In the genomic region with DNA sequence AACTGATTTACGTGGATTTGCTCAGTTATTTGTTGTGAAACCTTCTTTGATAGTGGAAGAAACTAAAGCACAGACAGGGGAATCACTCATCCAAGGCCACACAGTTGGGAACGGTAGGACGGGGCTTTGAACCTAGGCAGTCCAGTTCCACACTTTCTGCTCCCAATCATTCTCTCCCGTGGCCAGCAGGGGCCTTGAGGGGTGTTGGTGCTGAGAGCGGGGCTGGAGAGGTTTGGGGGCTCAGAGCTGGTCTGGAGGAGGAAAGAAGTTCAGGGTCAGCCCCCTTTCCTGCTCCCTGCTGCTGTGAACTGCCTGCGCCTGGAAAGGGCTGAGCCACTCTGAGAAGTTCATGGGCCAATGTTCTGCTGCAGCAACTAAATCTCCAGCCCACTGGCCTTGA, we compare ENCODE assay signal across 28 cellular contexts. TPM values are rescaled to one million over a fixed set of nuclear protein-coding genes. Genes with fewer than 3 reads are reported as not detected.
DNase-seq lines count a peak whose midpoint lies in the region; ATAC-seq, FAIRE-seq and TF ChIP-seq lines count a peak whose summit lies in the region.
"Had no signal": no experiment of that assay in that cellular context is flagged by ENCODE, and none has a peak within 500 bp of the region (broad histone marks: within the 10 kb centered on the region; RNA-seq: fewer than 3 reads in every experiment).

No MANE protein-coding gene starts in this region.

- TF ChIP-seq POLR2A in H1 (IDR thresholded peaks at IDR 0.05; ENCODE audit: control extremely low read depth in 1 of 2, low read depth in 2 of 2, low read length in 2 of 2) = no peak

- POLR2A ChIA-PET in AG04449 (lab: Yijun Ruan, JAX) (no interaction called here), OCI-LY7 (lab: Charles Lee) (no interaction called here), H1 (lab: Charles Lee; ENCODE audit: partially characterized antibody) (no interaction called here)

- 62% methylated on average over 6 of the region's 6 CpGs; no CpG with 5 or more reads in 1 of the 2 experiments for WGBS in H1 (ENCODE audit: extremely low coverage in 1 of 2, insufficient coverage in 1 of 2, insufficient read length in 1 of 2, insufficient replicate concordance in 2 of 2, low coverage in 1 of 2, low lambda C conversion rate in 2 of 2, missing lambda C conversion rate in 1 of 2), 2 experiments

- H3K4me1 ChIP-seq in OCI-LY7 (ENCODE audit: insufficient read depth, low read length, poor library complexity, severe bottlenecking) (no peaks in the 10 kb centered on the region), H1 (replicated peaks in 1 of 4; ENCODE audit: control insufficient read depth in 3 of 4, insufficient read depth in 4 of 4, low read length in 3 of 4) (no peaks in the 10 kb centered on the region), colonic mucosa (no peaks in the 10 kb centered on the region)
- H3K4me1 ChIP-seq: A549, stomach had no signal

- TF ChIP-seq EP300 in H1 (IDR thresholded peaks at IDR 0.05; ENCODE audit: borderline replicate concordance in 1 of 2, low read depth in 2 of 2, low read length in 2 of 2) = no peak

- H3K9ac ChIP-seq in H1 (replicated peaks in 1 of 4; ENCODE audit: extremely low read depth in 1 of 4, low read depth in 3 of 4, low read length in 3 of 4) (no peak overlapping the region), colonic mucosa (ENCODE audit: low read depth in 2 of 2, low read length in 2 of 2) (no peak overlapping the region)

- no TSS peak for BruUV-seq in OCI-LY7 (replicated peaks; lab: Mats Ljungman, UMichigan)

- no peak overlapping the region for H2AK5ac ChIP-seq in H1 (ENCODE audit: low read depth, low read length)

- H3K4me2 ChIP-seq in OCI-LY7 (ENCODE audit: low read length) = no peak overlapping the region
- no peak overlapping the region for H3K4me2 ChIP-seq in H1 (ENCODE audit: insufficient read depth in 1 of 2, low read depth in 2 of 2, low read length in 2 of 2)
- H3K4me2 ChIP-seq: A549, hepatocyte had no signal

- H3K56ac ChIP-seq in H1 (replicated peaks; ENCODE audit: insufficient read length, low read depth, low read length) = no peak overlapping the region

- no peak overlapping the region; the same call in 1 of the 2 replicates for H2BK15ac ChIP-seq in H1 (ENCODE audit: low read length)

- CTCF ChIA-PET in AG04449 (lab: Yijun Ruan, JAX) (interaction anchor here (0.8 to 0.9 kb wide), 2 partner anchors 38 to 62 kb away, joined by 3 read pairs; no protein-coding TSS in a partner anchor), OCI-LY7 (lab: Charles Lee; ENCODE audit: unreplicated experiment) (no interaction called here), H1 (lab: Charles Lee; ENCODE audit: partially characterized antibody) (interaction anchor here (0.6 to 3.6 kb wide), 22 partner anchors 9 to 244 kb away, joined by 3 to 20 read pairs (median 4); no protein-coding TSS in a partner anchor)

- H3K4ac ChIP-seq in H1 (replicated peaks; ENCODE audit: insufficient read length, low read depth, low read length) = no peak overlapping the region

- H3K9me2 ChIP-seq in OCI-LY7 (ENCODE audit: insufficient read depth, low read length) = no peaks in the 10 kb centered on the region

- intact Hi-C loops in OCI-LY7 (cut with micrococcal nuclease; ENCODE audit: unreplicated experiment) = no loop called here
- intact Hi-C loops in colonic mucosa (cut with DNase I) = no loop called here

- no peaks in the 10 kb centered on the region for H3K79me1 ChIP-seq in H1 (ENCODE audit: low read depth, low read length)

- DNase-seq in AG04449 (ENCODE audit: low read depth, low spot score) (no peak), OCI-LY7 (ENCODE audit: low spot score) (no peak), H1 (ENCODE audit: low read depth in 1 of 2, low spot score in 2 of 2) (no peak), colonic mucosa (no peak), substantia nigra (lab: John Stamatoyannopoulos, UW) (no peak)
- DNase-seq in stimulated activated CD4-positive, alpha-beta T cell treated with anti-CD3 and anti-CD28 coated beads, Interleukin-4, amount 100 ng/mL, for 1 hour = no peak
- DNase-seq: activated CD4-positive, alpha-beta T cell treated with anti-CD3 and anti-CD28 coated beads for 36 hours; activated naive CD4-positive, alpha-beta T cell treated with anti-CD3 and anti-CD28 coated beads for 36 hours; activated T-cell treated with anti-CD3 and anti-CD28 coated beads, Interleukin-2, amount 50 U/mL, for 48 hours; amniotic stem cell; central memory CD4-positive, alpha-beta T cell; islet precursor cell; NCI-H1436 treated with DMSO at 0.1 percent for 48 hours; NCI-H2171; NCI-H526; nephron progenitor cell; stomach; trophoblast cell had no signal

- H2BK12ac ChIP-seq in H1 (ENCODE audit: low read depth, low read length) = no peak overlapping the region

- H3K27ac ChIP-seq in OCI-LY7 (ENCODE audit: low read depth, low read length, poor library complexity, severe bottlenecking) = no peak overlapping the region
- H3K27ac ChIP-seq in H1 (ENCODE audit: low read depth, low read length) = no peak overlapping the region
- no peak overlapping the region for H3K27ac ChIP-seq in colonic mucosa
- H3K27ac ChIP-seq in substantia nigra (ENCODE audit: low read depth, low read length, poor library complexity, severe bottlenecking) = no peak overlapping the region
- H3K27ac ChIP-seq: A549, epithelial cell of prostate, hepatocyte, stomach had no signal

- no peak overlapping the region for H3K14ac ChIP-seq in H1 (ENCODE audit: insufficient read length)

- H3K79me2 ChIP-seq in OCI-LY7 (ENCODE audit: insufficient read depth, low read depth, low read length) (no peaks in the 10 kb centered on the region), H1 (ENCODE audit: control insufficient read depth in 1 of 2, insufficient read depth in 2 of 2, low read length in 2 of 2) (no peaks in the 10 kb centered on the region)
- H3K79me2 ChIP-seq: hepatocyte had no signal

- H3K23ac ChIP-seq in H1 (ENCODE audit: insufficient read length) = no peak overlapping the region

- no peak for ATAC-seq in GM18519 (IDR thresholded peaks at IDR 0.05; ENCODE audit: low FRiP score, unreplicated experiment)
- ATAC-seq: activated CD4-positive, alpha-beta T cell treated with anti-CD3 and anti-CD28 coated beads for 36 hours; sciatic nerve had no signal

- H2BK20ac ChIP-seq in H1 (ENCODE audit: low read length) = no peak overlapping the region

- H3K23me2 ChIP-seq in H1 (ENCODE audit: low read depth, low read length) = no peaks in the 10 kb centered on the region

- H4K8ac ChIP-seq in H1 (ENCODE audit: extremely low read depth, insufficient read depth, low read length) = no peak overlapping the region

- H3K36me3 ChIP-seq in OCI-LY7 (ENCODE audit: insufficient read depth, low read length) (no peaks in the 10 kb centered on the region), H1 (ENCODE audit: control insufficient read depth in 2 of 4, insufficient read depth in 4 of 4, low read length in 3 of 4) (no peaks in the 10 kb centered on the region), colonic mucosa (no peaks in the 10 kb centered on the region)
- H3K36me3 ChIP-seq: stomach had no signal

- H2BK120ac ChIP-seq in H1 (replicated peaks; ENCODE audit: low read depth, low read length) = no peak overlapping the region

- no peaks in the 10 kb centered on the region for H4K20me1 ChIP-seq in OCI-LY7 (ENCODE audit: insufficient read depth, low read length)
- peaks cover 0 to 2% of the 10 kb centered on the region in 2 experiments for H4K20me1 ChIP-seq in H1 (replicated peaks in 1 of 2; ENCODE audit: control insufficient read depth in 1 of 2, insufficient read depth in 2 of 2, low read length in 2 of 2)

- no peak overlapping the region for H2BK5ac ChIP-seq in H1 (ENCODE audit: low read depth, low read length)

- H3K18ac ChIP-seq in H1 (ENCODE audit: extremely low read depth, low read length) = no peak overlapping the region

- no peak overlapping the region for H4K5ac ChIP-seq in H1 (ENCODE audit: insufficient read length, low read depth, low read length)

- no peak overlapping the region for H3K4me3 ChIP-seq in AG04449 (ENCODE audit: low read depth, low read length)
- no peak overlapping the region for H3K4me3 ChIP-seq in OCI-LY7 (ENCODE audit: low read depth, low read length, poor library complexity, severe bottlenecking)
- no peak overlapping the region for H3K4me3 ChIP-seq in H1 (ENCODE audit: extremely low read depth in 1 of 4, insufficient read depth in 2 of 4, low read depth in 3 of 4, low read length in 4 of 4)
- H3K4me3 ChIP-seq in colonic mucosa = no peak overlapping the region
- H3K4me3 ChIP-seq: A549, hepatocyte, stomach had no signal

- TF ChIP-seq RAD21 in H1 (IDR thresholded peaks at IDR 0.05 in 1 of 2, conservative IDR thresholded peaks at IDR 0.05 in 1 of 2; ENCODE audit: low read depth in 2 of 2, low read length in 2 of 2) = peak; percentile 27 to 54; a peak in 3 of 4 replicates

- H2AFZ ChIP-seq in OCI-LY7 (ENCODE audit: low read length) = no peak overlapping the region
- no peak overlapping the region for H2AFZ ChIP-seq in H1 (ENCODE audit: low read length)
- H2AFZ ChIP-seq: hepatocyte had no signal

- H3K9me3 ChIP-seq in OCI-LY7 (ENCODE audit: low read length) (no peaks in the 10 kb centered on the region), H1 (ENCODE audit: insufficient read depth in 2 of 2, low read depth in 1 of 2, low read length in 1 of 2) (no peaks in the 10 kb centered on the region), colonic mucosa (no peaks in the 10 kb centered on the region)
- H3K9me3 ChIP-seq: A549 had no signal

- no peak overlapping the region for H4K91ac ChIP-seq in H1 (replicated peaks; ENCODE audit: insufficient read length, low read length)

- FAIRE-seq in H1 (lab: Jason Lieb, UNC) = no peak
- FAIRE-seq: A549, frontal cortex had no signal

- no peaks in the 10 kb centered on the region for H3K27me3 ChIP-seq in H1 (replicated peaks in 1 of 4; ENCODE audit: control insufficient read depth in 3 of 4, extremely low read depth in 1 of 4, insufficient read depth in 3 of 4, low read length in 3 of 4)
- H3K27me3 ChIP-seq in colonic mucosa = no peaks in the 10 kb centered on the region
- H3K27me3 ChIP-seq: hepatocyte had no signal

- TF ChIP-seq CTCF in AG04449 (IDR thresholded peaks at IDR 0.05; ENCODE audit: insufficient read depth, low read length, missing control alignments) = peak; percentile 17
- TF ChIP-seq CTCF in GM12874 (IDR thresholded peaks at IDR 0.05; ENCODE audit: insufficient read depth, low read depth, low read length) = 0 out of 2 replicates have a peak, but pooled peaks have one; percentile 3
- peak; percentile 43; the same call in 1 of the 2 replicates for TF ChIP-seq CTCF in OCI-LY7 (conservative IDR thresholded peaks at IDR 0.05; ENCODE audit: low read length)
- peak; percentile 48 to 62 (median 49) for TF ChIP-seq CTCF in H1 (IDR thresholded peaks at IDR 0.05; ENCODE audit: control extremely low read depth in 1 of 3, insufficient read depth in 1 of 3, low read depth in 1 of 3, low read length in 3 of 3)
- TF ChIP-seq CTCF in colonic mucosa (IDR thresholded peaks at IDR 0.05) = no peak

RNA-seq across cellular contexts. Expression of gene ACTL8, which starts 31.4 kb away (rescaled TPM):
- not detected in 2 replicates for total RNA-seq in OCI-LY7 (2014; rRNA removed; shearing (Covaris generic))
- total RNA-seq in OCI-LY7 (2022) = not detected in 2 replicates
- total RNA-seq in H1 (2021; fragmentation: NEBNext Ultra II Directional; extraction: Animal tissue kit (Norgen Biotek cat#: 25700)) = 0.47 and 1.1 TPM in 2 replicates
- polyA plus RNA-seq in H1 (2011; rRNA removed) = 0.33 and 0.63 TPM in 2 replicates
- polyA plus RNA-seq in H1 (2011; cell fraction: cytosol; rRNA removed) = 0.49 TPM
- polyA plus RNA-seq in H1 (2011; cell fraction: nucleus; rRNA removed) = 0.23 TPM
- polyA plus RNA-seq in H1 (2012, experiment 1 of 2) = 0.70 to 0.90 TPM (median 0.74 TPM) in 4 replicates
- 1.9 TPM for polyA plus RNA-seq in H1 (2012, experiment 2 of 2)
- polyA plus RNA-seq in H1 (2013, experiment 1 of 2) = 0.16 TPM
- polyA plus RNA-seq in H1 (2013, experiment 2 of 2) = 0.22 TPM
- polyA minus RNA-seq in H1 (2011; rRNA and poly(A)+ RNA removed) = 0.51 and 0.60 TPM in 2 replicates
- not detected for polyA minus RNA-seq in H1 (2011; cell fraction: cytosol; rRNA and poly(A)+ RNA removed)
- polyA minus RNA-seq in H1 (2011; cell fraction: nucleus; rRNA and poly(A)+ RNA removed) = 0.70 TPM
- total RNA-seq in colonic mucosa = 1 to 10 TPM in 1 of 2 donors, under 1 TPM in 1; 0.13 to 2.8 TPM
- total RNA-seq: hepatocyte, liver, mononuclear cell, sciatic nerve, stomach had no signal
- polyA plus RNA-seq: CD14-positive monocyte, liver, stomach had no signal
